Comparison of ENCODE assay signal across 26 cellular contexts in the genomic region with DNA sequence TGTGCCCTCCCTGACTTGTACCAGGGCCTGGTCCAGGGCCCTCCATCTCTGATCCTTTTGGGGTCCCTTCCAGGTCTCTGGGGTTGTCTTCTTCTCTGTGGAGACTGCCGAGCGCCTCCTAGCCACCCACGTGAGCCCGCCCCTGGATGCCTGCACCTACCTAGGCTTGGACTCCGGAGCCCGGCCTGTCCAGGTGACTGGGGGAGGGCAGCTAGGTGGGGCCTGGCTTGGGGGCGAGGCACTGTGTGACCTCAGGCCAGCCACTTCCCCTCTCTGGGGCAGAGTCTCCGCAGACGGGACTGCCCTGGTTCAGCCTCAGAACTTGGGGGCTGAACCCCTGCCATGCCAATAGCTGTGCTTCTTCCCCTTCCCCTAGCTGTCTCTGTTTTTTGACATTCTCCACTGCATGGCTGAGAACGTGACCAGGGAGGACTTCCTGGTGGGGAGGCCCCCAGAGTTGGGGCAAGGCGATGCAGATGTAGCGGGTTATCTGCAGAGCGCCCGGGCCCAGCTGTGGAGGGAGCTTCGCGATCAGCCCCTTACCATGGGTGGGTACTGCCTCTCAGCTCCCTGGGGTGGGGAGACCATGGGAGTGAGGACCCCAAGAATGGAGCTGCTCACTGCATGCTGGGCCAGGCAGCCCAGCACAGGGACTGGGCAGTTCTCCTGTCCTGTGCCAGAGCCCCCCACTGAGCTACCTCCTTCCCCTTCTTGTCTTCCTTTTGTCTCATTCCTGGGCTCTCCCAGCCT.
"Had no signal": no experiment of that assay in that cellular context is flagged by ENCODE, and none has a peak within 500 bp of the region (broad histone marks: within the 10 kb centered on the region; RNA-seq: fewer than 3 reads in every experiment).

No MANE protein-coding gene starts in this region.

- DNase-seq: activated B cell treated with CpG ODN at 0.5 μM for 24 hours; activated CD4-positive, alpha-beta T cell treated with anti-CD3 and anti-CD28 coated beads, Interleukin-2, amount 50 U/mL, for 4 hours; activated CD8-positive, alpha-beta memory T cell treated with anti-CD3 and anti-CD28 coated beads, Interleukin-2, amount 50 U/mL, for 48 hours; activated gamma-delta T cell treated with Interleukin-2 at 50 U/mL for 16 hours; activated naive CD8-positive, alpha-beta T cell treated with anti-CD3 and anti-CD28 coated beads, Interleukin-2, amount 50 U/mL, for 24 hours; activated T-cell treated with anti-CD3 and anti-CD28 coated beads, Interleukin-2, amount 50 U/mL, for 24 hours; amygdala; central memory CD4-positive, alpha-beta T cell; endodermal cell; foreskin fibroblast; left ventricle myocardium inferior; mesendoderm; natural killer cell; stimulated activated CD4-positive, alpha-beta T cell treated with anti-CD3 and anti-CD28 coated beads, Interleukin-15, amount 100 ng/mL, for 24 hours; stimulated activated CD4-positive, alpha-beta T cell treated with anti-CD3 and anti-CD28 coated beads, Interleukin-2, amount 100 ng/mL, for 24 hours; stimulated activated naive CD4-positive, alpha-beta T cell; testis; transverse colon had no signal

- H3K27me3 Mint-ChIP-seq: activated B cell treated with CpG ODN at 0.5 μM for 24 hours; activated naive CD4-positive, alpha-beta T cell treated with anti-CD3 and anti-CD28 coated beads, Interleukin-2, amount 50 U/mL, for 24 hours; activated naive CD8-positive, alpha-beta T cell treated with anti-CD3 and anti-CD28 coated beads, Interleukin-2, amount 50 U/mL, for 24 hours; activated T-cell treated with anti-CD3 and anti-CD28 coated beads, Interleukin-2, amount 50 U/mL, for 24 hours; dendritic cell treated with granulocyte-macrophage colony-stimulating factor and Interleukin-4, amounts not matched to agents 40 ng/mL and 50 ng/mL, for 4 days had no signal

- H3K27ac Mint-ChIP-seq: activated B cell treated with CpG ODN at 0.5 μM for 24 hours; activated naive CD4-positive, alpha-beta T cell treated with anti-CD3 and anti-CD28 coated beads, Interleukin-2, amount 50 U/mL, for 24 hours; activated naive CD8-positive, alpha-beta T cell treated with anti-CD3 and anti-CD28 coated beads, Interleukin-2, amount 50 U/mL, for 24 hours; activated T-cell treated with anti-CD3 and anti-CD28 coated beads, Interleukin-2, amount 50 U/mL, for 24 hours; dendritic cell treated with granulocyte-macrophage colony-stimulating factor and Interleukin-4, amounts not matched to agents 40 ng/mL and 50 ng/mL, for 4 days; endodermal cell; natural killer cell had no signal

- H3K27ac ChIP-seq: heart left ventricle, left ventricle myocardium inferior, prostate gland, testis, transverse colon had no signal

- H3K9me3 Mint-ChIP-seq: activated B cell treated with CpG ODN at 0.5 μM for 24 hours; activated naive CD4-positive, alpha-beta T cell treated with anti-CD3 and anti-CD28 coated beads, Interleukin-2, amount 50 U/mL, for 24 hours; activated naive CD8-positive, alpha-beta T cell treated with anti-CD3 and anti-CD28 coated beads, Interleukin-2, amount 50 U/mL, for 24 hours; activated T-cell treated with anti-CD3 and anti-CD28 coated beads, Interleukin-2, amount 50 U/mL, for 24 hours; dendritic cell treated with granulocyte-macrophage colony-stimulating factor and Interleukin-4, amounts not matched to agents 40 ng/mL and 50 ng/mL, for 4 days; endodermal cell; natural killer cell had no signal

- H3K4me1 ChIP-seq: left ventricle myocardium inferior, prostate gland, testis, transverse colon had no signal

- H3K36me3 Mint-ChIP-seq: natural killer cell had no signal

- H3K4me3 ChIP-seq: heart left ventricle, left ventricle myocardium inferior, lung, prostate gland, smooth muscle cell, testis, transverse colon had no signal

- ATAC-seq: activated naive CD8-positive, alpha-beta T cell treated with anti-CD3 and anti-CD28 coated beads, Interleukin-2, amount 50 U/mL, for 24 hours; esophagus mucosa; heart left ventricle; natural killer cell; SK-N-SH treated with all-trans-retinoic acid at 6 μM for 48 hours had no signal

- H3K27me3 ChIP-seq: heart left ventricle, testis, transverse colon had no signal

- H3K4me1 Mint-ChIP-seq: activated B cell treated with CpG ODN at 0.5 μM for 24 hours; activated naive CD4-positive, alpha-beta T cell treated with anti-CD3 and anti-CD28 coated beads, Interleukin-2, amount 50 U/mL, for 24 hours; activated naive CD8-positive, alpha-beta T cell treated with anti-CD3 and anti-CD28 coated beads, Interleukin-2, amount 50 U/mL, for 24 hours; natural killer cell had no signal

- H3K9me3 ChIP-seq: heart left ventricle, left ventricle myocardium inferior, prostate gland, testis, transverse colon had no signal

- H3K4me3 Mint-ChIP-seq: activated B cell treated with CpG ODN at 0.5 μM for 24 hours; activated naive CD4-positive, alpha-beta T cell treated with anti-CD3 and anti-CD28 coated beads, Interleukin-2, amount 50 U/mL, for 24 hours; activated naive CD8-positive, alpha-beta T cell treated with anti-CD3 and anti-CD28 coated beads, Interleukin-2, amount 50 U/mL, for 24 hours; activated T-cell treated with anti-CD3 and anti-CD28 coated beads, Interleukin-2, amount 50 U/mL, for 24 hours; dendritic cell treated with granulocyte-macrophage colony-stimulating factor and Interleukin-4, amounts not matched to agents 40 ng/mL and 50 ng/mL, for 4 days; endodermal cell; natural killer cell had no signal
